In genomic region chr14:64604854-64605253, GRCh38 we compare ENCODE assay signal across 1 cellular context.
TF ChIP-seq lines count a peak whose summit lies in the region.

No MANE protein-coding gene starts in this region.

TF ChIP-seq in WTC11, 78 proteins besides CTCF, POLR2A, EP300 and RAD21 (continued from another document):
- no peak for TF ChIP-seq ATF6 (CRISPR knock-in tag; IDR thresholded peaks at IDR 0.05)
- no peak for TF ChIP-seq ZNF219 (CRISPR knock-in tag; IDR thresholded peaks at IDR 0.05; ENCODE audit: borderline replicate concordance)
- TF ChIP-seq ZNF416 (CRISPR knock-in tag; IDR thresholded peaks at IDR 0.05), result no peak
- TF ChIP-seq CREB1 (CRISPR knock-in tag; IDR thresholded peaks at IDR 0.05), result no peak
